ENCODE assay signal across 8 cellular contexts in the genomic region with DNA sequence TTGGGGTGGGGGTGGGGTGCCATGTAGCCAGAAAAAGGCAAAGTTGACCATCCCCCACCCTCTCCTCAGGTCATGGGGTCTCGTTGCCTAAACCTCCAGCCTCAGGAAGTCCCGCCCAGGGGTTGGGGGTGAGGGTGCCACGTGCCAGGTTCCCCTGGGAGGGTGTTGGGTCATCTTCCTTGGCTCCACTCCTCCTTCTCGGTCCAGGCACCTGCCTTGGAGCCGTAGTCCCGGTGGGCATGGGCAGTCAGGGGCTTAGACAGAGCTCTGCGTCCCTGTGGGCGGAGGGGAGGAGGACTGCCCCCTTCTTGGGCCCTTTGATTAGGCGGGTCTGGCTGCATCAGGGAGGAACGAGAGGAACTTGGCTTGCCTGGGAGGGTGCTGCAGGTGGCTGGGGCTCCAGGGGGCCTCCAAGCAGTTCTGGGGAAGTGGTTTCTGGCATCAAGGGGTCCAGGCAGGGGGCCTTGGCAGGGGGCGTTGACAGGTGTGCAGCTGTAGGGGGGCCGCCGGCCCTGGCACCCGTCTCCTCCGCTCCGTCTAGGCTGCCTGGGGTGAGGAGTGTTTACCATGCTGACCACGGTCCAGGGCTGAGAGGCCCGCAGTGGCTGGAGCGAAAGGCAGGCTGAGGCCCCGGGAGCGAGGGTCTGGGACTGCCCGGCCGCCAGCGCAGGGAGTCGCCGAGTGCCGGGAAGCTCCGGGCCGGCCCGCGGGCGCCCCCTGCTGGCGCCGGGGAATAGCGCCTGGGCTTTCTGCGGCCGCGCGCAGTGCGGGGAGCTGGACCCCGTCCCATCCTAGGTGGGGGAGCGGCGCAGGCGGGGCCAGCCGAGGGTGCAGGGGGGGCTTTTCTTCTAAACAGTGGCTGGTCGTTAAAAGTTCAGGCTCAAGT. TPM values are rescaled to one million over a fixed set of nuclear protein-coding genes. Genes with fewer than 3 reads are reported as not detected.
A peak's percentile ranks its signal among the peaks of the same experiment; 100 is the strongest.
DNase-seq lines count a peak whose midpoint lies in the region; ATAC-seq, FAIRE-seq and TF ChIP-seq lines count a peak whose summit lies in the region.

No MANE protein-coding gene starts in this region.

- H3K36me3 ChIP-seq in BLaER1 (peaks cover 73% of the 10 kb centered on the region), HUES48 (ENCODE audit: control insufficient read depth, insufficient read depth, low read length) (peaks cover 68% of the 10 kb centered on the region), PC-9 (ENCODE audit: low read depth) (0 out of 2 replicates have a peak, but pooled peaks cover 7% of the 10 kb centered on the region)

- DNase-seq in PC-9 (peak in 1 of 2 experiments; percentile 80), activated gamma-delta T cell treated with Interleukin-2 at 50 U/mL for 16 hours (peak; percentile 65), fibroblast of villous mesenchyme (ENCODE audit: low read depth) (peak; percentile 70), natural killer cell (peak; percentile 78), urothelium cell line (ENCODE audit: low spot score) (peak; percentile 89)

- intact Hi-C loops in PC-9 (cut with micrococcal nuclease; ENCODE audit: unreplicated experiment) (loop anchor here (1.0 kb wide), 2 partner anchors 17 to 77 kb away; partner anchors contain the start of gene PSMD9), natural killer cell (cut with micrococcal nuclease) (loop anchor here (1.0 to 5.0 kb wide), 2 partner anchors 16 to 34 kb away; no protein-coding TSS in a partner anchor)

- no peak for FAIRE-seq in urothelium cell line (lab: Jason Lieb, UNC)

- H3K9me3 ChIP-seq in BLaER1 (no peaks in the 10 kb centered on the region), HUES48 (ENCODE audit: control insufficient read depth, insufficient read depth, low read length) (no peaks in the 10 kb centered on the region), PC-9 (ENCODE audit: insufficient read depth, low read depth) (no peaks in the 10 kb centered on the region)

- peaks cover 13% of the 10 kb centered on the region; the same call in 1 of the 2 replicates for H3F3A ChIP-seq in PC-9 (ENCODE audit: insufficient read depth, low read depth)

- BruUV-seq in PC-9 (replicated peaks; lab: Mats Ljungman, UMichigan) = no TSS peak

- H3K9me3 Mint-ChIP-seq in natural killer cell = no peaks in the 10 kb centered on the region

- CTCF ChIA-PET in PC-9 (lab: Charles Lee) = interaction anchor here (0.6 to 2.3 kb wide), 5 partner anchors 9 to 100 kb away, joined by 4 to 48 read pairs (median 5); no protein-coding TSS in a partner anchor

- no peaks in the 10 kb centered on the region for H3K27me3 Mint-ChIP-seq in natural killer cell (ENCODE audit: low read depth in 2 of 2)

- peak; percentile 66 for ATAC-seq in GM19043 (IDR thresholded peaks at IDR 0.05; ENCODE audit: low read depth, unreplicated experiment)
- ATAC-seq in natural killer cell = peak; percentile 91 to 94 (median 93)

- peak overlapping the region; percentile 68 for H3K9ac ChIP-seq in BLaER1
- peak overlapping the region; percentile 57; the same call in 1 of the 2 replicates for H3K9ac ChIP-seq in HUES48 (ENCODE audit: low read depth, low read length)

- H3K4me3 ChIP-seq in BLaER1 (peak overlapping the region; percentile 64), HUES48 (ENCODE audit: low read depth, low read length) (peak overlapping the region; percentile 96), PC-9 (peak overlapping the region; percentile 65), fibroblast of villous mesenchyme (ENCODE audit: low read depth, low read length) (peak overlapping the region; percentile 69)

- H3K9me2 ChIP-seq in PC-9 (ENCODE audit: insufficient read depth) = no peaks in the 10 kb centered on the region

- peaks cover 30 to 53% of the 10 kb centered on the region in 2 donors for H3K4me1 Mint-ChIP-seq in natural killer cell

- peaks cover 5% of the 10 kb centered on the region for H3K36me3 Mint-ChIP-seq in natural killer cell

- H3K27me3 ChIP-seq in BLaER1 = no peaks in the 10 kb centered on the region
- no peaks in the 10 kb centered on the region for H3K27me3 ChIP-seq in HUES48 (ENCODE audit: control insufficient read depth, insufficient read depth, low read length)
- no peaks in the 10 kb centered on the region for H3K27me3 ChIP-seq in PC-9 (ENCODE audit: insufficient read depth, low read depth)

- H3K27ac ChIP-seq in BLaER1 (peak overlapping the region; percentile 76), HUES48 (ENCODE audit: low read depth, low read length) (peak overlapping the region; percentile 85), PC-9 (0 out of 2 replicates have a peak overlapping the region, but pooled peaks have one; percentile 37)

- H3K79me2 ChIP-seq in PC-9 (ENCODE audit: low read depth) = peaks cover 46% of the 10 kb centered on the region

- H2AFZ ChIP-seq in PC-9 = no peak overlapping the region

- H3K4me1 ChIP-seq in BLaER1 (peaks cover 66% of the 10 kb centered on the region), HUES48 (ENCODE audit: control insufficient read depth, insufficient read depth, low read length) (peaks cover 22% of the 10 kb centered on the region), PC-9 (replicated peaks; ENCODE audit: insufficient read depth) (peaks cover 16% of the 10 kb centered on the region)

- TF ChIP-seq CTCF in PC-9 (conservative IDR thresholded peaks at IDR 0.05) (peak; percentile 92), fibroblast of villous mesenchyme (IDR thresholded peaks at IDR 0.05; ENCODE audit: insufficient read depth, low read depth, low read length) (peak; percentile 88), natural killer cell (IDR thresholded peaks at IDR 0.05) (peak; percentile 99)

- H4K20me1 ChIP-seq in BLaER1 (peaks cover 96% of the 10 kb centered on the region), PC-9 (ENCODE audit: insufficient read depth) (peaks cover 43% of the 10 kb centered on the region)

- POLR2A ChIA-PET in PC-9 (lab: Charles Lee; ENCODE audit: unreplicated experiment) = interaction anchor here (0.6 kb wide), 2 partner anchors 9 to 1751 kb away, joined by 3 read pairs; no protein-coding TSS in a partner anchor

- H3K27ac Mint-ChIP-seq in natural killer cell = peak overlapping the region; percentile 63 to 67

- peak overlapping the region; percentile 85 for H3K4me3 Mint-ChIP-seq in natural killer cell

- H3K4me2 ChIP-seq in BLaER1 = peak overlapping the region; percentile 88
- peak overlapping the region; percentile 92 for H3K4me2 ChIP-seq in PC-9

RNA-seq across cellular contexts. Expression of gene SETD1B, which starts 7.9 kb away (rescaled TPM):
- 16.4 and 22.6 TPM in 2 replicates for total RNA-seq in PC-9 (2021)
- 4.7 and 5.2 TPM in 2 replicates for total RNA-seq in fibroblast of villous mesenchyme
- 10 to 100 TPM; 55.1 to 57.5 (median 56.2) TPM for total RNA-seq in natural killer cell

RNA-seq across cellular contexts. Expression of gene RHOF, which starts 18.2 kb away (rescaled TPM):
- total RNA-seq in PC-9 (2021) = 132 and 179 TPM in 2 replicates
- 9.0 and 11.7 TPM in 2 replicates for total RNA-seq in fibroblast of villous mesenchyme
- 100 to 1,000 TPM; 146 to 201 (median 177) TPM for total RNA-seq in natural killer cell

RNA-seq across cellular contexts. Expression of gene HPD, which starts 47.0 kb away (rescaled TPM):
- total RNA-seq in PC-9 (2021) = 0.35 and 0.92 TPM in 2 replicates
- not detected in 2 replicates for total RNA-seq in fibroblast of villous mesenchyme
- not detected for total RNA-seq in natural killer cell

Comparison
In these comparisons a context has a peak if more than half of its experiments do, and no peak if none do; other contexts are left out.
1. RNA of gene RHOF, which starts 18.2 kb away (total RNA-seq): 132 to 179 TPM in PC-9 and 146 to 201 TPM in natural killer cell; 9.0 to 11.7 TPM in fibroblast of villous mesenchyme; every median in the first group is over 10 times any median in the second.
2. Peak in every context shown above with its lines, with median percentiles within 50 percentile points of each other: H3K27ac ChIP-seq, H3K4me3 ChIP-seq and CTCF ChIP-seq.